ENCODE assay signal across 37 cellular contexts in genomic region chr1:101976161-101976560, GRCh38. TPM values are rescaled to one million over a fixed set of nuclear protein-coding genes. Genes with fewer than 3 reads are reported as not detected.
"Had no signal": no experiment of that assay in that cellular context is flagged by ENCODE, and none has a peak within 500 bp of the region (broad histone marks: within the 10 kb centered on the region; RNA-seq: fewer than 3 reads in every experiment).

No MANE protein-coding gene starts in this region.

- H3K4me3 Mint-ChIP-seq: activated B cell treated with CpG ODN at 0.5 μM for 24 hours; activated CD4-positive, alpha-beta memory T cell treated with anti-CD3 and anti-CD28 coated beads for 36 hours; activated CD4-positive, alpha-beta T cell treated with anti-CD3 and anti-CD28 coated beads, Interleukin-2, amount 10 ng/mL, durations not matched to agents 24 days and 14 days; activated CD8-positive, alpha-beta T cell treated with anti-CD3 and anti-CD28 coated beads for 36 hours; activated naive CD4-positive, alpha-beta T cell treated with anti-CD3 and anti-CD28 coated beads for 36 hours; activated naive CD8-positive, alpha-beta T cell; activated naive CD8-positive, alpha-beta T cell treated with anti-CD3 and anti-CD28 coated beads, Interleukin-2, amount 10 ng/mL, durations not matched to agents 7 days and 5 days; activated naive CD8-positive, alpha-beta T cell treated with anti-CD3 and anti-CD28 coated beads, Interleukin-2, amount 50 U/mL, for 24 hours; activated T-cell treated with anti-CD3 and anti-CD28 coated beads, Interleukin-2, amount 50 U/mL, for 4 hours; activated T-cell treated with anti-CD3 and anti-CD28 coated beads, Interleukin-2, amount 50 U/mL, for 72 hours; activated T-helper 1 cell treated with anti-CD3 and anti-CD28 coated beads, Interleukin-12 subunit alpha, Interleukin-12 subunit beta, Interleukin-2, Interleukin-4 antibody, amounts not matched to agents 30 ng/mL and 10 ng/mL and 1 ng/mL, durations not matched to agents 14 hours and 24 hours and 36 hours; activated T-helper 17 cell treated with anti-CD3 and anti-CD28 coated beads, Interleukin-2, amount 50 U/mL, for 72 hours; central memory CD8-positive, alpha-beta T cell; T-helper 1 cell treated with Interleukin-12 subunit alpha and Interleukin-12 subunit beta and Interleukin-4 antibody, amounts not matched to agents 30 μg/mL and 1 μg/mL, for 36 hours; T-helper 2 cell treated with Interferon-gamma antibody and Interleukin-4, amounts not matched to agents 5 μg/mL and 100 μg/mL, for 36 hours had no signal

- H3K4me1 Mint-ChIP-seq: activated B cell treated with CpG ODN at 0.5 μM for 24 hours; activated naive CD8-positive, alpha-beta T cell treated with anti-CD3 and anti-CD28 coated beads, Interleukin-2, amount 10 ng/mL, durations not matched to agents 7 days and 5 days; activated naive CD8-positive, alpha-beta T cell treated with anti-CD3 and anti-CD28 coated beads, Interleukin-2, amount 50 U/mL, for 24 hours; activated T-helper 17 cell treated with anti-CD3 and anti-CD28 coated beads, Interleukin-2, amount 50 U/mL, for 72 hours; brain; central memory CD8-positive, alpha-beta T cell had no signal

- H3K9me3 Mint-ChIP-seq: activated B cell treated with CpG ODN at 0.5 μM for 24 hours; activated CD4-positive, alpha-beta memory T cell treated with anti-CD3 and anti-CD28 coated beads for 36 hours; activated CD4-positive, alpha-beta T cell treated with anti-CD3 and anti-CD28 coated beads, Interleukin-2, amount 10 ng/mL, durations not matched to agents 24 days and 14 days; activated CD8-positive, alpha-beta T cell treated with anti-CD3 and anti-CD28 coated beads for 36 hours; activated naive CD4-positive, alpha-beta T cell treated with anti-CD3 and anti-CD28 coated beads for 36 hours; activated naive CD8-positive, alpha-beta T cell treated with anti-CD3 and anti-CD28 coated beads, Interleukin-2, amount 10 ng/mL, durations not matched to agents 7 days and 5 days; activated naive CD8-positive, alpha-beta T cell treated with anti-CD3 and anti-CD28 coated beads, Interleukin-2, amount 50 U/mL, for 24 hours; activated T-cell treated with anti-CD3 and anti-CD28 coated beads, Interleukin-2, amount 50 U/mL, for 4 hours; activated T-helper 1 cell treated with anti-CD3 and anti-CD28 coated beads, Interleukin-12 subunit alpha, Interleukin-12 subunit beta, Interleukin-2, Interleukin-4 antibody, amounts not matched to agents 30 ng/mL and 10 ng/mL and 1 ng/mL, durations not matched to agents 14 hours and 24 hours and 36 hours; activated T-helper 17 cell treated with anti-CD3 and anti-CD28 coated beads, Interleukin-2, amount 50 U/mL, for 72 hours; T-helper 1 cell treated with Interleukin-12 subunit alpha and Interleukin-12 subunit beta and Interleukin-4 antibody, amounts not matched to agents 30 μg/mL and 1 μg/mL, for 36 hours; T-helper 2 cell treated with Interferon-gamma antibody and Interleukin-4, amounts not matched to agents 5 μg/mL and 100 μg/mL, for 36 hours had no signal

- DNase-seq: activated B cell treated with CpG ODN at 0.5 μM for 24 hours; activated CD4-positive, alpha-beta memory T cell treated with anti-CD3 and anti-CD28 coated beads for 36 hours; activated CD4-positive, alpha-beta T cell treated with anti-CD3 and anti-CD28 coated beads for 4 hours; activated CD4-positive, alpha-beta T cell treated with anti-CD3 and anti-CD28 coated beads, Interleukin-2, amount 10 ng/mL, durations not matched to agents 24 days and 14 days; activated CD4-positive, alpha-beta T cell treated with anti-CD3 and anti-CD28 coated beads, Interleukin-2, amount 50 U/mL, for 1 hour; activated CD4-positive, alpha-beta T cell treated with anti-CD3 and anti-CD28 coated beads, Interleukin-2, amount 50 U/mL, for 4 hours; activated CD4-positive, CD25-positive, alpha-beta regulatory T cell treated with anti-CD3 and anti-CD28 coated beads, Interleukin-2, amount 50 U/mL, for 72 hours; activated CD8-positive, alpha-beta memory T cell treated with anti-CD3 and anti-CD28 coated beads, Interleukin-2, amount 50 U/mL, for 4 hours; activated CD8-positive, alpha-beta T cell treated with anti-CD3 and anti-CD28 coated beads for 36 hours; activated effector memory CD4-positive, alpha-beta T cell treated with anti-CD3 and anti-CD28 coated beads, Interleukin-2, amount 50 U/mL, for 16 hours; activated gamma-delta T cell treated with Interleukin-2 at 50 U/mL for 16 hours; activated naive CD4-positive, alpha-beta T cell; activated naive CD4-positive, alpha-beta T cell treated with anti-CD3 and anti-CD28 coated beads for 36 hours; activated naive CD4-positive, alpha-beta T cell treated with anti-CD3 and anti-CD28 coated beads, Interleukin-2, amount 50 U/mL, for 16 hours; activated naive CD8-positive, alpha-beta T cell treated with anti-CD3 and anti-CD28 coated beads, Interleukin-2, amount 10 ng/mL, durations not matched to agents 7 days and 5 days; activated naive CD8-positive, alpha-beta T cell treated with anti-CD3 and anti-CD28 coated beads, Interleukin-2, amount 50 U/mL, for 24 hours; activated T-cell treated with anti-CD3 and anti-CD28 coated beads for 4 hours; activated T-cell treated with anti-CD3 and anti-CD28 coated beads, Interleukin-2, amount 50 U/mL, for 1 hour; activated T-cell treated with anti-CD3 and anti-CD28 coated beads, Interleukin-2, amount 50 U/mL, for 4 hours; activated T-cell treated with anti-CD3 and anti-CD28 coated beads, Interleukin-2, amount 50 U/mL, for 72 hours; amygdala; anterior cingulate cortex; T-helper 1 cell; T-helper 2 cell; T-helper 9 cell had no signal

- H3K36me3 Mint-ChIP-seq: activated CD4-positive, alpha-beta memory T cell treated with anti-CD3 and anti-CD28 coated beads for 36 hours; activated naive CD8-positive, alpha-beta T cell; activated naive CD8-positive, alpha-beta T cell treated with anti-CD3 and anti-CD28 coated beads, Interleukin-2, amount 10 ng/mL, durations not matched to agents 7 days and 5 days; brain had no signal

- ATAC-seq: activated CD8-positive, alpha-beta T cell treated with anti-CD3 and anti-CD28 coated beads for 36 hours; activated naive CD8-positive, alpha-beta T cell treated with anti-CD3 and anti-CD28 coated beads, Interleukin-2, amount 50 U/mL, for 24 hours; activated T-cell treated with anti-CD3 and anti-CD28 coated beads, Interleukin-2, amount 50 U/mL, for 4 hours; activated T-cell treated with anti-CD3 and anti-CD28 coated beads, Interleukin-2, amount 50 U/mL, for 72 hours; activated T-helper 17 cell treated with anti-CD3 and anti-CD28 coated beads, Interleukin-2, amount 50 U/mL, for 72 hours had no signal

- H3K27ac Mint-ChIP-seq: activated B cell treated with CpG ODN at 0.5 μM for 24 hours; activated CD4-positive, alpha-beta memory T cell treated with anti-CD3 and anti-CD28 coated beads for 36 hours; activated CD4-positive, alpha-beta T cell treated with anti-CD3 and anti-CD28 coated beads, Interleukin-2, amount 10 ng/mL, durations not matched to agents 24 days and 14 days; activated CD8-positive, alpha-beta T cell treated with anti-CD3 and anti-CD28 coated beads for 36 hours; activated naive CD4-positive, alpha-beta T cell treated with anti-CD3 and anti-CD28 coated beads for 36 hours; activated naive CD8-positive, alpha-beta T cell; activated naive CD8-positive, alpha-beta T cell treated with anti-CD3 and anti-CD28 coated beads, Interleukin-2, amount 10 ng/mL, durations not matched to agents 7 days and 5 days; activated naive CD8-positive, alpha-beta T cell treated with anti-CD3 and anti-CD28 coated beads, Interleukin-2, amount 50 U/mL, for 24 hours; activated T-cell treated with anti-CD3 and anti-CD28 coated beads, Interleukin-2, amount 50 U/mL, for 72 hours; activated T-helper 1 cell treated with anti-CD3 and anti-CD28 coated beads, Interleukin-12 subunit alpha, Interleukin-12 subunit beta, Interleukin-2, Interleukin-4 antibody, amounts not matched to agents 30 ng/mL and 10 ng/mL and 1 ng/mL, durations not matched to agents 14 hours and 24 hours and 36 hours; activated T-helper 17 cell treated with anti-CD3 and anti-CD28 coated beads, Interleukin-2, amount 50 U/mL, for 72 hours; T-helper 1 cell treated with Interleukin-12 subunit alpha and Interleukin-12 subunit beta and Interleukin-4 antibody, amounts not matched to agents 30 μg/mL and 1 μg/mL, for 36 hours; T-helper 2 cell treated with Interferon-gamma antibody and Interleukin-4, amounts not matched to agents 5 μg/mL and 100 μg/mL, for 36 hours had no signal

- H3K27me3 Mint-ChIP-seq: activated B cell treated with CpG ODN at 0.5 μM for 24 hours; activated CD4-positive, alpha-beta memory T cell treated with anti-CD3 and anti-CD28 coated beads for 36 hours; activated CD4-positive, alpha-beta T cell treated with anti-CD3 and anti-CD28 coated beads, Interleukin-2, amount 10 ng/mL, durations not matched to agents 24 days and 14 days; activated CD8-positive, alpha-beta T cell treated with anti-CD3 and anti-CD28 coated beads for 36 hours; activated naive CD8-positive, alpha-beta T cell; activated naive CD8-positive, alpha-beta T cell treated with anti-CD3 and anti-CD28 coated beads, Interleukin-2, amount 10 ng/mL, durations not matched to agents 7 days and 5 days; activated naive CD8-positive, alpha-beta T cell treated with anti-CD3 and anti-CD28 coated beads, Interleukin-2, amount 50 U/mL, for 24 hours; activated T-helper 17 cell treated with anti-CD3 and anti-CD28 coated beads, Interleukin-2, amount 50 U/mL, for 72 hours; central memory CD8-positive, alpha-beta T cell had no signal

RNA-seq across cellular contexts. Expression of gene OLFM3, which starts 20.6 kb away (rescaled TPM):
- total RNA-seq: activated B cell treated with CpG ODN at 0.5 μM for 24 hours; activated CD4-positive, alpha-beta memory T cell treated with anti-CD3 and anti-CD28 coated beads for 36 hours; activated CD4-positive, alpha-beta T cell treated with anti-CD3 and anti-CD28 coated beads, Interleukin-2, amount 10 ng/mL, durations not matched to agents 24 days and 14 days; activated CD8-positive, alpha-beta memory T cell treated with anti-CD3 and anti-CD28 coated beads for 36 hours; activated CD8-positive, alpha-beta T cell treated with anti-CD3 and anti-CD28 coated beads for 36 hours; activated naive CD4-positive, alpha-beta T cell treated with anti-CD3 and anti-CD28 coated beads for 36 hours; activated naive CD8-positive, alpha-beta T cell treated with anti-CD3 and anti-CD28 coated beads, Interleukin-2, amount 10 ng/mL, durations not matched to agents 7 days and 5 days; activated T-cell treated with anti-CD3 and anti-CD28 coated beads, Interleukin-2, amount 50 U/mL, for 4 hours; activated T-cell treated with anti-CD3 and anti-CD28 coated beads, Interleukin-2, amount 50 U/mL, for 72 hours; activated T-helper 1 cell treated with anti-CD3 and anti-CD28 coated beads, Interleukin-12 subunit alpha, Interleukin-12 subunit beta, Interleukin-2, Interleukin-4 antibody, amounts not matched to agents 30 ng/mL and 10 ng/mL and 1 ng/mL, durations not matched to agents 14 hours and 24 hours and 36 hours; activated T-helper 17 cell treated with anti-CD3 and anti-CD28 coated beads, Interleukin-2, amount 50 U/mL, for 72 hours; ascending aorta; bronchial epithelial cell; cardiac muscle cell had no signal
- polyA plus RNA-seq: adipose tissue, cardiac muscle cell had no signal
